ENCODE assay signal across 1 cellular context in the genomic region with DNA sequence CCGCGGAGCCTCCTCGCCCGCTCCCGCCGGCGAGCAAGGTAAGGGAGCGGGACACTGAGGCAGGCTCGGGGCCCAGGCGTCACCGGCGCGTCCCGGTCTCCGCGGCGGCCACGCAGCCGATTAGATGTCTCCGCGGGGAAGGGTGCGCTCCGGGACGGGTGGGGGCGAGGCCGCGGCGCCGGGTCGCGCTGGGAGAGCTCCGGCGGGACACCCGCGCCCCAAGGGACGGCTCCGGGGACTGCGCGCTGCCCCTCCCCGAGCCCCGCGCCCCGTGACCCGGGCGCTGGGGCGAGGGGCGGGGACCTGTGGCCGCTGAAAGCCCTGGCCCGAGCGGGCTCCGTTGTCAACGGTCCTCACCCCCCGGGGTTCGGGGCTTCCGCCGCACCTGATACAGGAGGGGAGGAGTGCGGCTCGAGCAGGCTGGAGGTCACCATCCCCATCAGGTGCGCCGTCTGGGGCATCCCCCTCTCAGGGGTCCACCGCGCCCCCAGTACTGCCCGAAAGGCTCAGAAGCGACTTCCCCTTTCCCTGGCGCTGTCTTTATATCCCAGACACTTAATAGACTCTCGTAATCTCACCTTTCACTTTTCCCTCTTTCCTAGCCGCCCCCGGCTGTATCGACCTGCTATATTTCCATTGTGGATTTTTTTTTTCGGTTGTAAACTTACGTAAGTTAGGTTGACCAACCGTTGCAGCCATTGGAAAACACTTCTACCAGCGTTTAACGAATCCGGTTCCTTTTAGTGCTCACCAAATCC.
TF ChIP-seq lines count a peak whose summit lies in the region.

No MANE protein-coding gene starts in this region.

TF ChIP-seq in GM12878, 131 proteins besides CTCF, POLR2A, EP300 and RAD21 (continued from another document and continues in another):
- TF ChIP-seq, protein P1, sequence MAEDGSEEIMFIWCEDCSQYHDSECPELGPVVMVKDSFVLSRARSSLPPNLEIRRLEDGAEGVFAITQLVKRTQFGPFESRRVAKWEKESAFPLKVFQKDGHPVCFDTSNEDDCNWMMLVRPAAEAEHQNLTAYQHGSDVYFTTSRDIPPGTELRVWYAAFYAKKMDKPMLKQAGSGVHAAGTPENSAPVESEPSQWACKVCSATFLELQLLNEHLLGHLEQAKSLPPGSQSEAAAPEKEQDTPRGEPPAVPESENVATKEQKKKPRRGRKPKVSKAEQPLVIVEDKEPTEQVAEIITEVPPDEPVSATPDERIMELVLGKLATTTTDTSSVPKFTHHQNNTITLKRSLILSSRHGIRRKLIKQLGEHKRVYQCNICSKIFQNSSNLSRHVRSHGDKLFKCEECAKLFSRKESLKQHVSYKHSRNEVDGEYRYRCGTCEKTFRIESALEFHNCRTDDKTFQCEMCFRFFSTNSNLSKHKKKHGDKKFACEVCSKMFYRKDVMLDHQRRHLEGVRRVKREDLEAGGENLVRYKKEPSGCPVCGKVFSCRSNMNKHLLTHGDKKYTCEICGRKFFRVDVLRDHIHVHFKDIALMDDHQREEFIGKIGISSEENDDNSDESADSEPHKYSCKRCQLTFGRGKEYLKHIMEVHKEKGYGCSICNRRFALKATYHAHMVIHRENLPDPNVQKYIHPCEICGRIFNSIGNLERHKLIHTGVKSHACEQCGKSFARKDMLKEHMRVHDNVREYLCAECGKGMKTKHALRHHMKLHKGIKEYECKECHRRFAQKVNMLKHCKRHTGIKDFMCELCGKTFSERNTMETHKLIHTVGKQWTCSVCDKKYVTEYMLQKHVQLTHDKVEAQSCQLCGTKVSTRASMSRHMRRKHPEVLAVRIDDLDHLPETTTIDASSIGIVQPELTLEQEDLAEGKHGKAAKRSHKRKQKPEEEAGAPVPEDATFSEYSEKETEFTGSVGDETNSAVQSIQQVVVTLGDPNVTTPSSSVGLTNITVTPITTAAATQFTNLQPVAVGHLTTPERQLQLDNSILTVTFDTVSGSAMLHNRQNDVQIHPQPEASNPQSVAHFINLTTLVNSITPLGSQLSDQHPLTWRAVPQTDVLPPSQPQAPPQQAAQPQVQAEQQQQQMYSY (CRISPR knock-in tag; IDR thresholded peaks at IDR 0.05) = no peak
- no peak for TF ChIP-seq MXI1 (IDR thresholded peaks at IDR 0.05; ENCODE audit: low read depth, low read length)
- TF ChIP-seq, protein P2, sequence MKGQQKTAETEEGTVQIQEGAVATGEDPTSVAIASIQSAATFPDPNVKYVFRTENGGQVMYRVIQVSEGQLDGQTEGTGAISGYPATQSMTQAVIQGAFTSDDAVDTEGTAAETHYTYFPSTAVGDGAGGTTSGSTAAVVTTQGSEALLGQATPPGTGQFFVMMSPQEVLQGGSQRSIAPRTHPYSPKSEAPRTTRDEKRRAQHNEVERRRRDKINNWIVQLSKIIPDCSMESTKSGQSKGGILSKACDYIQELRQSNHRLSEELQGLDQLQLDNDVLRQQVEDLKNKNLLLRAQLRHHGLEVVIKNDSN (IDR thresholded peaks at IDR 0.05; ENCODE audit: borderline replicate concordance, extremely low read length, insufficient read depth, low read depth, low read length) = peak; percentile 41
- TF ChIP-seq TCF3 (IDR thresholded peaks at IDR 0.05; ENCODE audit: borderline replicate concordance, insufficient read depth, low read depth, low read length) = no peak
- TF ChIP-seq, protein P3, sequence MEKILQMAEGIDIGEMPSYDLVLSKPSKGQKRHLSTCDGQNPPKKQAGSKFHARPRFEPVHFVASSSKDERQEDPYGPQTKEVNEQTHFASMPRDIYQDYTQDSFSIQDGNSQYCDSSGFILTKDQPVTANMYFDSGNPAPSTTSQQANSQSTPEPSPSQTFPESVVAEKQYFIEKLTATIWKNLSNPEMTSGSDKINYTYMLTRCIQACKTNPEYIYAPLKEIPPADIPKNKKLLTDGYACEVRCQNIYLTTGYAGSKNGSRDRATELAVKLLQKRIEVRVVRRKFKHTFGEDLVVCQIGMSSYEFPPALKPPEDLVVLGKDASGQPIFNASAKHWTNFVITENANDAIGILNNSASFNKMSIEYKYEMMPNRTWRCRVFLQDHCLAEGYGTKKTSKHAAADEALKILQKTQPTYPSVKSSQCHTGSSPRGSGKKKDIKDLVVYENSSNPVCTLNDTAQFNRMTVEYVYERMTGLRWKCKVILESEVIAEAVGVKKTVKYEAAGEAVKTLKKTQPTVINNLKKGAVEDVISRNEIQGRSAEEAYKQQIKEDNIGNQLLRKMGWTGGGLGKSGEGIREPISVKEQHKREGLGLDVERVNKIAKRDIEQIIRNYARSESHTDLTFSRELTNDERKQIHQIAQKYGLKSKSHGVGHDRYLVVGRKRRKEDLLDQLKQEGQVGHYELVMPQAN (conservative IDR thresholded peaks at IDR 0.05) = peak; percentile 89; the same call in 1 of the 2 replicates
- peak; percentile 80 for TF ChIP-seq NR2F1 (conservative IDR thresholded peaks at IDR 0.05)
- no peak for TF ChIP-seq SREBF1 (IDR thresholded peaks at IDR 0.05; ENCODE audit: low read length)
- TF ChIP-seq SMC3 (IDR thresholded peaks at IDR 0.05; ENCODE audit: borderline replicate concordance, low read length) = no peak
- TF ChIP-seq, protein P4, sequence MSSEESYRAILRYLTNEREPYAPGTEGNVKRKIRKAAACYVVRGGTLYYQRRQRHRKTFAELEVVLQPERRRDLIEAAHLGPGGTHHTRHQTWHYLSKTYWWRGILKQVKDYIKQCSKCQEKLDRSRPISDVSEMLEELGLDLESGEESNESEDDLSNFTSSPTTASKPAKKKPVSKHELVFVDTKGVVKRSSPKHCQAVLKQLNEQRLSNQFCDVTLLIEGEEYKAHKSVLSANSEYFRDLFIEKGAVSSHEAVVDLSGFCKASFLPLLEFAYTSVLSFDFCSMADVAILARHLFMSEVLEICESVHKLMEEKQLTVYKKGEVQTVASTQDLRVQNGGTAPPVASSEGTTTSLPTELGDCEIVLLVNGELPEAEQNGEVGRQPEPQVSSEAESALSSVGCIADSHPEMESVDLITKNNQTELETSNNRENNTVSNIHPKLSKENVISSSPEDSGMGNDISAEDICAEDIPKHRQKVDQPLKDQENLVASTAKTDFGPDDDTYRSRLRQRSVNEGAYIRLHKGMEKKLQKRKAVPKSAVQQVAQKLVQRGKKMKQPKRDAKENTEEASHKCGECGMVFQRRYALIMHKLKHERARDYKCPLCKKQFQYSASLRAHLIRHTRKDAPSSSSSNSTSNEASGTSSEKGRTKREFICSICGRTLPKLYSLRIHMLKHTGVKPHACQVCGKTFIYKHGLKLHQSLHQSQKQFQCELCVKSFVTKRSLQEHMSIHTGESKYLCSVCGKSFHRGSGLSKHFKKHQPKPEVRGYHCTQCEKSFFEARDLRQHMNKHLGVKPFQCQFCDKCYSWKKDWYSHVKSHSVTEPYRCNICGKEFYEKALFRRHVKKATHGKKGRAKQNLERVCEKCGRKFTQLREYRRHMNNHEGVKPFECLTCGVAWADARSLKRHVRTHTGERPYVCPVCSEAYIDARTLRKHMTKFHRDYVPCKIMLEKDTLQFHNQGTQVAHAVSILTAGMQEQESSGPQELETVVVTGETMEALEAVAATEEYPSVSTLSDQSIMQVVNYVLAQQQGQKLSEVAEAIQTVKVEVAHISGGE (CRISPR knock-in tag; IDR thresholded peaks at IDR 0.05) = no peak
- TF ChIP-seq SPI1 (IDR thresholded peaks at IDR 0.05; ENCODE audit: borderline replicate concordance, insufficient read depth, low read depth, low read length) = peak; percentile 20; the same call in 1 of the 2 replicates
- TF ChIP-seq KLF5 (IDR thresholded peaks at IDR 0.05; ENCODE audit: partially characterized antibody) = no peak
- TF ChIP-seq, protein P5, sequence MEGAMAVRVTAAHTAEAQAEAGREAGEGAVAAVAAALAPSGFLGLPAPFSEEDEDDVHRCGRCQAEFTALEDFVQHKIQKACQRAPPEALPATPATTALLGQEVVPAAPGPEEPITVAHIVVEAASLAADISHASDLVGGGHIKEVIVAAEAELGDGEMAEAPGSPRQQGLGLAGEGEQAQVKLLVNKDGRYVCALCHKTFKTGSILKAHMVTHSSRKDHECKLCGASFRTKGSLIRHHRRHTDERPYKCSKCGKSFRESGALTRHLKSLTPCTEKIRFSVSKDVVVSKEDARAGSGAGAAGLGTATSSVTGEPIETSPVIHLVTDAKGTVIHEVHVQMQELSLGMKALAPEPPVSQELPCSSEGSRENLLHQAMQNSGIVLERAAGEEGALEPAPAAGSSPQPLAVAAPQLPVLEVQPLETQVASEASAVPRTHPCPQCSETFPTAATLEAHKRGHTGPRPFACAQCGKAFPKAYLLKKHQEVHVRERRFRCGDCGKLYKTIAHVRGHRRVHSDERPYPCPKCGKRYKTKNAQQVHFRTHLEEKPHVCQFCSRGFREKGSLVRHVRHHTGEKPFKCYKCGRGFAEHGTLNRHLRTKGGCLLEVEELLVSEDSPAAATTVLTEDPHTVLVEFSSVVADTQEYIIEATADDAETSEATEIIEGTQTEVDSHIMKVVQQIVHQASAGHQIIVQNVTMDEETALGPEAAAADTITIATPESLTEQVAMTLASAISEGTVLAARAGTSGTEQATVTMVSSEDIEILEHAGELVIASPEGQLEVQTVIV (IDR thresholded peaks at IDR 0.05; ENCODE audit: borderline replicate concordance, partially characterized antibody) = no peak
- no peak for TF ChIP-seq MTA2 (IDR thresholded peaks at IDR 0.05; ENCODE audit: low read depth)
- peak; percentile 13; the same call in 1 of the 2 replicates for TF ChIP-seq BACH1 (IDR thresholded peaks at IDR 0.05; ENCODE audit: borderline replicate concordance)
- no peak for TF ChIP-seq RB1 (IDR thresholded peaks at IDR 0.05; ENCODE audit: borderline replicate concordance)
- TF ChIP-seq KDM1A (IDR thresholded peaks at IDR 0.05; ENCODE audit: borderline replicate concordance) = no peak
- TF ChIP-seq SIX5 (IDR thresholded peaks at IDR 0.05; ENCODE audit: low read depth, low read length, severe bottlenecking) = no peak
- TF ChIP-seq, protein P6, sequence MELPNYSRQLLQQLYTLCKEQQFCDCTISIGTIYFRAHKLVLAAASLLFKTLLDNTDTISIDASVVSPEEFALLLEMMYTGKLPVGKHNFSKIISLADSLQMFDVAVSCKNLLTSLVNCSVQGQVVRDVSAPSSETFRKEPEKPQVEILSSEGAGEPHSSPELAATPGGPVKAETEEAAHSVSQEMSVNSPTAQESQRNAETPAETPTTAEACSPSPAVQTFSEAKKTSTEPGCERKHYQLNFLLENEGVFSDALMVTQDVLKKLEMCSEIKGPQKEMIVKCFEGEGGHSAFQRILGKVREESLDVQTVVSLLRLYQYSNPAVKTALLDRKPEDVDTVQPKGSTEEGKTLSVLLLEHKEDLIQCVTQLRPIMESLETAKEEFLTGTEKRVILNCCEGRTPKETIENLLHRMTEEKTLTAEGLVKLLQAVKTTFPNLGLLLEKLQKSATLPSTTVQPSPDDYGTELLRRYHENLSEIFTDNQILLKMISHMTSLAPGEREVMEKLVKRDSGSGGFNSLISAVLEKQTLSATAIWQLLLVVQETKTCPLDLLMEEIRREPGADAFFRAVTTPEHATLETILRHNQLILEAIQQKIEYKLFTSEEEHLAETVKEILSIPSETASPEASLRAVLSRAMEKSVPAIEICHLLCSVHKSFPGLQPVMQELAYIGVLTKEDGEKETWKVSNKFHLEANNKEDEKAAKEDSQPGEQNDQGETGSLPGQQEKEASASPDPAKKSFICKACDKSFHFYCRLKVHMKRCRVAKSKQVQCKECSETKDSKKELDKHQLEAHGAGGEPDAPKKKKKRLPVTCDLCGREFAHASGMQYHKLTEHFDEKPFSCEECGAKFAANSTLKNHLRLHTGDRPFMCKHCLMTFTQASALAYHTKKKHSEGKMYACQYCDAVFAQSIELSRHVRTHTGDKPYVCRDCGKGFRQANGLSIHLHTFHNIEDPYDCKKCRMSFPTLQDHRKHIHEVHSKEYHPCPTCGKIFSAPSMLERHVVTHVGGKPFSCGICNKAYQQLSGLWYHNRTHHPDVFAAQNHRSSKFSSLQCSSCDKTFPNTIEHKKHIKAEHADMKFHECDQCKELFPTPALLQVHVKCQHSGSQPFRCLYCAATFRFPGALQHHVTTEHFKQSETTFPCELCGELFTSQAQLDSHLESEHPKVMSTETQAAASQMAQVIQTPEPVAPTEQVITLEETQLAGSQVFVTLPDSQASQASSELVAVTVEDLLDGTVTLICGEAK (IDR thresholded peaks at IDR 0.05; ENCODE audit: borderline replicate concordance) = no peak
- TF ChIP-seq MYC (IDR thresholded peaks at IDR 0.05; ENCODE audit: insufficient read depth, insufficient read length, insufficient replicate concordance, low read length, severe bottlenecking) = no peak
- no peak for TF ChIP-seq ZZZ3 (IDR thresholded peaks at IDR 0.05; ENCODE audit: control insufficient read depth, insufficient read length, low read depth)
- TF ChIP-seq, protein P7, sequence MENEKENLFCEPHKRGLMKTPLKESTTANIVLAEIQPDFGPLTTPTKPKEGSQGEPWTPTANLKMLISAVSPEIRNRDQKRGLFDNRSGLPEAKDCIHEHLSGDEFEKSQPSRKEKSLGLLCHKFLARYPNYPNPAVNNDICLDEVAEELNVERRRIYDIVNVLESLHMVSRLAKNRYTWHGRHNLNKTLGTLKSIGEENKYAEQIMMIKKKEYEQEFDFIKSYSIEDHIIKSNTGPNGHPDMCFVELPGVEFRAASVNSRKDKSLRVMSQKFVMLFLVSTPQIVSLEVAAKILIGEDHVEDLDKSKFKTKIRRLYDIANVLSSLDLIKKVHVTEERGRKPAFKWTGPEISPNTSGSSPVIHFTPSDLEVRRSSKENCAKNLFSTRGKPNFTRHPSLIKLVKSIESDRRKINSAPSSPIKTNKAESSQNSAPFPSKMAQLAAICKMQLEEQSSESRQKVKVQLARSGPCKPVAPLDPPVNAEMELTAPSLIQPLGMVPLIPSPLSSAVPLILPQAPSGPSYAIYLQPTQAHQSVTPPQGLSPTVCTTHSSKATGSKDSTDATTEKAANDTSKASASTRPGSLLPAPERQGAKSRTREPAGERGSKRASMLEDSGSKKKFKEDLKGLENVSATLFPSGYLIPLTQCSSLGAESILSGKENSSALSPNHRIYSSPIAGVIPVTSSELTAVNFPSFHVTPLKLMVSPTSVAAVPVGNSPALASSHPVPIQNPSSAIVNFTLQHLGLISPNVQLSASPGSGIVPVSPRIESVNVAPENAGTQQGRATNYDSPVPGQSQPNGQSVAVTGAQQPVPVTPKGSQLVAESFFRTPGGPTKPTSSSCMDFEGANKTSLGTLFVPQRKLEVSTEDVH (IDR thresholded peaks at IDR 0.05; ENCODE audit: low read depth, partially characterized antibody) = no peak
- TF ChIP-seq, protein P8, sequence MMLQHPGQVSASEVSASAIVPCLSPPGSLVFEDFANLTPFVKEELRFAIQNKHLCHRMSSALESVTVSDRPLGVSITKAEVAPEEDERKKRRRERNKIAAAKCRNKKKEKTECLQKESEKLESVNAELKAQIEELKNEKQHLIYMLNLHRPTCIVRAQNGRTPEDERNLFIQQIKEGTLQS (IDR thresholded peaks at IDR 0.05; ENCODE audit: borderline replicate concordance, extremely low read depth, low read depth, low read length) = no peak
- TF ChIP-seq FOXM1 (IDR thresholded peaks at IDR 0.05; ENCODE audit: low read depth, low read length) = no peak
- no peak for TF ChIP-seq HDAC2 (IDR thresholded peaks at IDR 0.05)
- TF ChIP-seq, protein P9, sequence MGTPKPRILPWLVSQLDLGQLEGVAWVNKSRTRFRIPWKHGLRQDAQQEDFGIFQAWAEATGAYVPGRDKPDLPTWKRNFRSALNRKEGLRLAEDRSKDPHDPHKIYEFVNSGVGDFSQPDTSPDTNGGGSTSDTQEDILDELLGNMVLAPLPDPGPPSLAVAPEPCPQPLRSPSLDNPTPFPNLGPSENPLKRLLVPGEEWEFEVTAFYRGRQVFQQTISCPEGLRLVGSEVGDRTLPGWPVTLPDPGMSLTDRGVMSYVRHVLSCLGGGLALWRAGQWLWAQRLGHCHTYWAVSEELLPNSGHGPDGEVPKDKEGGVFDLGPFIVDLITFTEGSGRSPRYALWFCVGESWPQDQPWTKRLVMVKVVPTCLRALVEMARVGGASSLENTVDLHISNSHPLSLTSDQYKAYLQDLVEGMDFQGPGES (IDR thresholded peaks at IDR 0.05) = no peak
- no peak for TF ChIP-seq TBL1XR1 (IDR thresholded peaks at IDR 0.05; ENCODE audit: low read depth, low read length)
- TF ChIP-seq ZNF217 (IDR thresholded peaks at IDR 0.05) = 0 out of 2 replicates have a peak, but pooled peaks have one; percentile 35
- TF ChIP-seq MYB (IDR thresholded peaks at IDR 0.05; ENCODE audit: borderline replicate concordance, low read depth, low read length) = no peak
- TF ChIP-seq RCOR1 (conservative IDR thresholded peaks at IDR 0.05; ENCODE audit: low read depth, low read length) = no peak
- TF ChIP-seq POU2F2 (IDR thresholded peaks at IDR 0.05; ENCODE audit: borderline replicate concordance, low read depth, low read length) = no peak
